In genomic region chr17:30000001-30000754, GRCh38 we compare ENCODE assay signal across 13 cellular contexts. TPM values are rescaled to one million over a fixed set of nuclear protein-coding genes. Genes with fewer than 3 reads are reported as not detected.
DNase-seq lines count a peak whose midpoint lies in the region; ATAC-seq and TF ChIP-seq lines count a peak whose summit lies in the region.
"Had no signal": no experiment of that assay in that cellular context is flagged by ENCODE, and none has a peak within 500 bp of the region (broad histone marks: within the 10 kb centered on the region; RNA-seq: fewer than 3 reads in every experiment).

No MANE protein-coding gene starts in this region.

- peak; percentile 49 for TF ChIP-seq CTCF in OCI-LY3 (IDR thresholded peaks at IDR 0.05; ENCODE audit: low read depth, low read length)
- TF ChIP-seq CTCF in endothelial cell (IDR thresholded peaks at IDR 0.05; ENCODE audit: unreplicated experiment): no peak

- H3K4me3 ChIP-seq in OCI-LY3 (ENCODE audit: low read length) (no peak overlapping the region), endocrine pancreas (ENCODE audit: control insufficient read depth, insufficient read depth, low read length) (peak overlapping the region; percentile 30)
- H3K4me3 ChIP-seq: sigmoid colon had no signal

- H3K9ac ChIP-seq in OCI-LY3 (ENCODE audit: low read length) (no peak overlapping the region), endocrine pancreas (ENCODE audit: control insufficient read depth, insufficient read depth, low read length) (no peak overlapping the region)

- no peaks in the 10 kb centered on the region for H3K27me3 Mint-ChIP-seq in stimulated activated naive CD8-positive, alpha-beta T cell treated with anti-CD3 and anti-CD28 coated beads, Interleukin-15, amount 100 ng/mL, for 72 hours
- H3K27me3 Mint-ChIP-seq in endothelial cell (ENCODE audit: unreplicated experiment): no peaks in the 10 kb centered on the region
- H3K27me3 Mint-ChIP-seq: IgD-negative memory B cell had no signal

- H4K20me1 ChIP-seq in OCI-LY3 (ENCODE audit: insufficient read depth, low read length): no peaks in the 10 kb centered on the region

- H3K4me3 Mint-ChIP-seq in stimulated activated naive CD8-positive, alpha-beta T cell treated with anti-CD3 and anti-CD28 coated beads, Interleukin-15, amount 100 ng/mL, for 72 hours: peak overlapping the region in 1 of 2 donors; percentile 10
- H3K4me3 Mint-ChIP-seq in endothelial cell (ENCODE audit: unreplicated experiment): no peak overlapping the region
- H3K4me3 Mint-ChIP-seq: H9, IgD-negative memory B cell had no signal

- H3K36me3 Mint-ChIP-seq in activated naive CD4-positive, alpha-beta T cell treated with anti-CD3 and anti-CD28 coated beads, Interleukin-2, amount 50 U/mL, for 72 hours: no peaks in the 10 kb centered on the region
- no peaks in the 10 kb centered on the region for H3K36me3 Mint-ChIP-seq in endothelial cell (ENCODE audit: low read depth, unreplicated experiment)
- H3K36me3 Mint-ChIP-seq: IgD-negative memory B cell had no signal

- no peaks in the 10 kb centered on the region for H3K9me3 Mint-ChIP-seq in activated naive CD4-positive, alpha-beta T cell treated with anti-CD3 and anti-CD28 coated beads, Interleukin-2, amount 50 U/mL, for 72 hours
- H3K9me3 Mint-ChIP-seq in stimulated activated naive CD8-positive, alpha-beta T cell treated with anti-CD3 and anti-CD28 coated beads, Interleukin-15, amount 100 ng/mL, for 72 hours: no peaks in the 10 kb centered on the region
- H3K9me3 Mint-ChIP-seq in endothelial cell (ENCODE audit: unreplicated experiment): no peaks in the 10 kb centered on the region
- H3K9me3 Mint-ChIP-seq: IgD-negative memory B cell had no signal

- peak overlapping the region; percentile 19; the same call in 1 of the 2 replicates for H3K4me2 ChIP-seq in OCI-LY3 (ENCODE audit: low read length)

- peaks cover 18% of the 10 kb centered on the region; the same call in 1 of the 2 replicates for H3K4me1 ChIP-seq in OCI-LY3 (ENCODE audit: low read length)
- H3K4me1 ChIP-seq in endocrine pancreas (ENCODE audit: control insufficient read depth, insufficient read depth, low read length): no peaks in the 10 kb centered on the region
- H3K4me1 ChIP-seq: sigmoid colon had no signal

- H2AFZ ChIP-seq in OCI-LY3 (ENCODE audit: low read depth, low read length): no peak overlapping the region

- ATAC-seq in activated naive CD4-positive, alpha-beta T cell treated with anti-CD3 and anti-CD28 coated beads, Interleukin-2, amount 50 U/mL, for 72 hours: peak; percentile 53 to 88
- peak; percentile 26 for ATAC-seq in stimulated activated naive CD8-positive, alpha-beta T cell treated with anti-CD3 and anti-CD28 coated beads, Interleukin-15, amount 100 ng/mL, for 72 hours

- no peak overlapping the region for H3K27ac ChIP-seq in OCI-LY3 (ENCODE audit: low read length)
- H3K27ac ChIP-seq: sigmoid colon had no signal

- H3K27me3 ChIP-seq in OCI-LY3 (ENCODE audit: low read depth, low read length) (no peaks in the 10 kb centered on the region), endocrine pancreas (ENCODE audit: control insufficient read depth, insufficient read depth, low read length) (no peaks in the 10 kb centered on the region)
- H3K27me3 ChIP-seq: sigmoid colon had no signal

- no peaks in the 10 kb centered on the region for H3K36me3 ChIP-seq in OCI-LY3 (replicated peaks; ENCODE audit: low read depth, low read length)
- H3K36me3 ChIP-seq in endocrine pancreas (ENCODE audit: control insufficient read depth, insufficient read depth, low read length): no peaks in the 10 kb centered on the region
- H3K36me3 ChIP-seq: sigmoid colon had no signal

- no peak overlapping the region for H3K27ac Mint-ChIP-seq in activated naive CD4-positive, alpha-beta T cell treated with anti-CD3 and anti-CD28 coated beads, Interleukin-2, amount 50 U/mL, for 72 hours
- H3K27ac Mint-ChIP-seq in stimulated activated naive CD8-positive, alpha-beta T cell treated with anti-CD3 and anti-CD28 coated beads, Interleukin-15, amount 100 ng/mL, for 72 hours: no peak overlapping the region
- H3K27ac Mint-ChIP-seq in endothelial cell (ENCODE audit: unreplicated experiment): no peak overlapping the region
- H3K27ac Mint-ChIP-seq: H9 had no signal

- no peaks in the 10 kb centered on the region for H3K9me3 ChIP-seq in OCI-LY3 (ENCODE audit: insufficient read depth, low read length)
- H3K9me3 ChIP-seq in endocrine pancreas (ENCODE audit: control insufficient read depth, low read length): no peaks in the 10 kb centered on the region
- H3K9me3 ChIP-seq: sigmoid colon had no signal

- peaks cover 14% of the 10 kb centered on the region for H3K4me1 Mint-ChIP-seq in stimulated activated naive CD8-positive, alpha-beta T cell treated with anti-CD3 and anti-CD28 coated beads, Interleukin-15, amount 100 ng/mL, for 72 hours
- no peaks in the 10 kb centered on the region for H3K4me1 Mint-ChIP-seq in endothelial cell (ENCODE audit: unreplicated experiment)
- H3K4me1 Mint-ChIP-seq: H9 had no signal

- no peak for DNase-seq in activated naive CD4-positive, alpha-beta T cell treated with anti-CD3 and anti-CD28 coated beads, Interleukin-2, amount 50 U/mL, for 72 hours (ENCODE audit: low spot score in 2 of 2)
- no peak for DNase-seq in activated naive CD4-positive, alpha-beta T cell (lab: John Stamatoyannopoulos, UW)
- no peak for DNase-seq in stimulated activated naive CD8-positive, alpha-beta T cell treated with anti-CD3 and anti-CD28 coated beads, Interleukin-15, amount 100 ng/mL, for 72 hours
- no peak for DNase-seq in endothelial cell (ENCODE audit: low spot score)
- DNase-seq in SIG-M5 (lab: John Stamatoyannopoulos, UW): no peak
- DNase-seq in HPDE6-E6E7 (ENCODE audit: extremely low spot score): no peak
- DNase-seq: activated naive CD4-positive, alpha-beta T cell treated with Interleukin-2 at 50 U/mL for 16 hours; C1 segment of cervical spinal cord; H9; sigmoid colon had no signal

- no peaks in the 10 kb centered on the region for H3K79me2 ChIP-seq in OCI-LY3 (ENCODE audit: low read length)

RNA-seq across cellular contexts. Expression of gene EFCAB5, which starts 58.7 kb away (rescaled TPM):
- total RNA-seq in activated naive CD4-positive, alpha-beta T cell treated with anti-CD3 and anti-CD28 coated beads, Interleukin-2, amount 50 U/mL, for 72 hours: under 1 TPM; 0.18 to 0.84 TPM
- total RNA-seq in endothelial cell (ENCODE audit: unreplicated experiment): 0.26 TPM
- total RNA-seq: H9 had no signal
